1 cellular context compared by ENCODE assay signal in genomic region chr10:5589963-5590511, GRCh38.
TF ChIP-seq lines count a peak whose summit lies in the region.

No MANE protein-coding gene starts in this region.

TF ChIP-seq in SK-N-SH, 30 proteins besides CTCF, POLR2A, EP300 and RAD21 (continued from another document):
- TF ChIP-seq FOXM1 (IDR thresholded peaks at IDR 0.05; ENCODE audit: low read depth): no peak
- no peak for TF ChIP-seq USF2 (IDR thresholded peaks at IDR 0.05; ENCODE audit: borderline replicate concordance, low read depth, low read length)
- TF ChIP-seq POLR2AphosphoS5 (IDR thresholded peaks at IDR 0.05; ENCODE audit: low read depth, low read length): no peak
- TF ChIP-seq ELF1 (IDR thresholded peaks at IDR 0.05): no peak
- no peak for TF ChIP-seq GATA2 (CRISPR knock-in tag; IDR thresholded peaks at IDR 0.05)
- no peak for TF ChIP-seq REST (IDR thresholded peaks at IDR 0.05; ENCODE audit: low read depth, low read length)
- TF ChIP-seq RCOR1 (IDR thresholded peaks at IDR 0.05; ENCODE audit: low read length): no peak
- no peak for TF ChIP-seq MXI1 (IDR thresholded peaks at IDR 0.05; ENCODE audit: low read depth, low read length)
- TF ChIP-seq FOXJ3 (CRISPR knock-in tag; IDR thresholded peaks at IDR 0.05): no peak
- TF ChIP-seq SIN3A (IDR thresholded peaks at IDR 0.05; ENCODE audit: borderline replicate concordance, low read depth, low read length): no peak
